ENCODE assay signal across 1 cellular context in the genomic region with DNA sequence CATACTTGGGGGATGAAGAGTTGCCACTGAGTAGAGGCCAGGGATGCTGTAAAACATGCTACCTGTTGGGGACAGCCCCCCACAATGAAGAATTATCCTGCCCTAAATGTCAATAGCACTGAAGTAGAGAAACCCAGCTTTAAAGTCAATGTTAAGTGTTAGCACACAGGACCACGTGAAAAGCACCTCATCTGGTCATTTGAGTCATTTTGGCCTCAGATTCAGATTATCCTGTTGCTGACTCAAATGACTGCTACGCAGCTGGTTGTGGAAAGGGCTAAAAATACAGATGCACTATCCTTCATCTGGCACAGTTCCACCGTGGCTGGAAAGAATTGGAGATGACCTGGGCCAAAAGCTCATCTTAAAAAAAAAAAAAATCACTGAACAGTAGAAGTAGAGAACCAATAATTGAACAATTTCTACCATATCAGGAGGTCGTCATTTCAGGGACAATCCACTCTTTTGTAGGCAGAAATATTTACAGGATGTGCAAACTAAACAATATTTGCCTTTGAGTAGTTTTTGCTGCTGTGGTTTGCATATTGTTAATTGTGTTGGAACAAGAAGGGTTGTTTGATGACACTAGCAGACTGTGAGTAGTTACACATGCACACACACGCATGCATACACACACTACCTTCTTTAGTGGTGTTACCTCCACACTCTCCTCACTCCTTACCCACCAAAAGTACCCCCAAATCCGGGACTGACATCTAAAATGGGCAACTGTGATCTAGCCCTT.
TF ChIP-seq lines count a peak whose summit lies in the region.

No MANE protein-coding gene starts in this region.

TF ChIP-seq in SK-N-SH, 30 proteins besides CTCF, POLR2A, EP300 and RAD21 (continued from another document):
- peak; percentile 92; the same call in 1 of the 2 replicates for TF ChIP-seq MEF2A (IDR thresholded peaks at IDR 0.05; ENCODE audit: borderline replicate concordance, low read depth)
- peak; percentile 88 for TF ChIP-seq TCF12 (IDR thresholded peaks at IDR 0.05)
- no peak for TF ChIP-seq EZH2phosphoT487 (IDR thresholded peaks at IDR 0.05; ENCODE audit: borderline replicate concordance, low read depth)
- TF ChIP-seq JUND (IDR thresholded peaks at IDR 0.05) = peak; percentile 70
- TF ChIP-seq, protein P1, sequence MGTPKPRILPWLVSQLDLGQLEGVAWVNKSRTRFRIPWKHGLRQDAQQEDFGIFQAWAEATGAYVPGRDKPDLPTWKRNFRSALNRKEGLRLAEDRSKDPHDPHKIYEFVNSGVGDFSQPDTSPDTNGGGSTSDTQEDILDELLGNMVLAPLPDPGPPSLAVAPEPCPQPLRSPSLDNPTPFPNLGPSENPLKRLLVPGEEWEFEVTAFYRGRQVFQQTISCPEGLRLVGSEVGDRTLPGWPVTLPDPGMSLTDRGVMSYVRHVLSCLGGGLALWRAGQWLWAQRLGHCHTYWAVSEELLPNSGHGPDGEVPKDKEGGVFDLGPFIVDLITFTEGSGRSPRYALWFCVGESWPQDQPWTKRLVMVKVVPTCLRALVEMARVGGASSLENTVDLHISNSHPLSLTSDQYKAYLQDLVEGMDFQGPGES (IDR thresholded peaks at IDR 0.05; ENCODE audit: low read depth, low read length) = no peak
- no peak for TF ChIP-seq SMC3 (IDR thresholded peaks at IDR 0.05; ENCODE audit: low read depth, low read length)
- no peak for TF ChIP-seq GABPA (IDR thresholded peaks at IDR 0.05; ENCODE audit: low read depth)
- TF ChIP-seq, protein P2, sequence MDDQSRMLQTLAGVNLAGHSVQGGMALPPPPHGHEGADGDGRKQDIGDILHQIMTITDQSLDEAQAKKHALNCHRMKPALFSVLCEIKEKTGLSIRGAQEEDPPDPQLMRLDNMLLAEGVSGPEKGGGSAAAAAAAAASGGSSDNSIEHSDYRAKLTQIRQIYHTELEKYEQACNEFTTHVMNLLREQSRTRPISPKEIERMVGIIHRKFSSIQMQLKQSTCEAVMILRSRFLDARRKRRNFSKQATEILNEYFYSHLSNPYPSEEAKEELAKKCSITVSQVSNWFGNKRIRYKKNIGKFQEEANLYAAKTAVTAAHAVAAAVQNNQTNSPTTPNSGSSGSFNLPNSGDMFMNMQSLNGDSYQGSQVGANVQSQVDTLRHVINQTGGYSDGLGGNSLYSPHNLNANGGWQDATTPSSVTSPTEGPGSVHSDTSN (IDR thresholded peaks at IDR 0.05) = peak; percentile 48; the same call in 1 of the 2 replicates
